Comparison of ENCODE assay signal across 31 cellular contexts in the genomic region with DNA sequence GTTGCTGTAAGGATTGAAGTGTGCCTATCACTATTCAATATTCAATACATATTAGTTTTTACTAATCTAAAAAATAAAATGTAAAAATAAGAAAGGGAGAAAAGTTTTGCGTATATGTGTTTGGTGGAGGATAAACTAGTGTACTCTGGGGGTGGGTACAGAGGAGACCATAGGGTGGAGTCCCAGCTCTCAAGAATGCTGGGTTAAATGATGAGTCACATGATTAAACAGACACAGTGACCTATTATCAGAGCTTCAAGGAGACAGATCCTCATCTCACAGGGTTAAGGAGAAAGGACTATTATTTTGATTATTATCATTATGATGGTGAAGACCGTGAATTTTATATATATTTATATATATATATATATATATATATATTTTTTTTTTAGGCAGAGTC.
"Had no signal": no experiment of that assay in that cellular context is flagged by ENCODE, and none has a peak within 500 bp of the region (broad histone marks: within the 10 kb centered on the region; RNA-seq: fewer than 3 reads in every experiment).

No MANE protein-coding gene starts in this region.

- H3K27ac ChIP-seq: ascending aorta, body of pancreas, breast epithelium, Peyer's patch, RWPE1, WERI-Rb-1 had no signal

- H3K36me3 ChIP-seq: breast epithelium, Peyer's patch, WERI-Rb-1 had no signal

- DNase-seq: activated CD4-positive, alpha-beta T cell treated with anti-CD3 and anti-CD28 coated beads for 1 hour; activated CD4-positive, alpha-beta T cell treated with anti-CD3 and anti-CD28 coated beads, Interleukin-2, amount 10 ng/mL, durations not matched to agents 24 days and 14 days; activated CD4-positive, alpha-beta T cell treated with anti-CD3 and anti-CD28 coated beads, Interleukin-2, amount 50 U/mL, for 48 hours; activated CD4-positive, CD25-positive, alpha-beta regulatory T cell; activated CD8-positive, alpha-beta T cell treated with anti-CD3 and anti-CD28 coated beads, Interleukin-2, amount 10 ng/mL, durations not matched to agents 7 days and 5 days; activated gamma-delta T cell; activated naive CD4-positive, alpha-beta T cell treated with anti-CD3 and anti-CD28 coated beads for 36 hours; activated T-cell treated with anti-CD3 and anti-CD28 coated beads, Interleukin-2, amount 50 U/mL, for 24 hours; amniotic stem cell; body of pancreas; caudate nucleus; cerebellar nuclear complex; Karpas-422; KBM-7; NCI-H1105; NCI-H1436; NCI-H1694; NCI-H1930; NCI-H2081 treated with DMSO at 0.1 percent for 48 hours; NCI-H345; NCI-H524 treated with DMSO at 0.1 percent for 48 hours; Peyer's patch; Right ventricle myocardium superior; SW 1271; T-helper 1 cell; T-helper 2 cell; T-helper 9 cell; WERI-Rb-1 had no signal

- H3K4me3 ChIP-seq: ascending aorta, body of pancreas, breast epithelium, Peyer's patch had no signal

- H3K9me3 ChIP-seq: ascending aorta, body of pancreas, breast epithelium, Peyer's patch had no signal

- H3K27me3 ChIP-seq: ascending aorta, body of pancreas, breast epithelium, Peyer's patch had no signal

- ATAC-seq: activated CD8-positive, alpha-beta T cell treated with anti-CD3 and anti-CD28 coated beads, Interleukin-2, amount 10 ng/mL, durations not matched to agents 7 days and 5 days; body of pancreas had no signal

- H3K4me1 ChIP-seq: body of pancreas, breast epithelium, Peyer's patch had no signal
